Comparison of ENCODE assay signal across 12 cellular contexts in the genomic region with DNA sequence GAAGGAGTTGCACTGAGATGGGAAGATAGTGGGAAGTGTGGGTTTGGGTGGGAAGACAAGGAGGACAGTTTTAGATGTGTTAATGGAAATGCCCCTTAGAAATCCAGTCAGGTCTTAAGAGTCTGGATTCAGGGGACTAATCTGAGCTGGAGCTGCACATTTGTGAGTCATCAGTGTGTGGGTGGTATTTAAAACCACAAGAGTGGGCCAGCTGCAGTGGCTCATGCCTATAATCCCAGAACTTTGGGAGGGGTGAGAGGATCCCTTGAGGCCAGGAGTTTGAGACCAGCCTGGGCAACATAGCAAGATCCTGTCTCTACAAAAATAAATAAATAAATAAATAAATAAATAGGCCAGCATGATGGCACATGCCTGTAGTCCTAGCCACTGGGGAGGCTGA. TPM values are rescaled to one million over a fixed set of nuclear protein-coding genes. Genes with fewer than 3 reads are reported as not detected.
DNase-seq lines count a peak whose midpoint lies in the region; ATAC-seq and TF ChIP-seq lines count a peak whose summit lies in the region.
"Had no signal": no experiment of that assay in that cellular context is flagged by ENCODE, and none has a peak within 500 bp of the region (broad histone marks: within the 10 kb centered on the region; RNA-seq: fewer than 3 reads in every experiment).

No MANE protein-coding gene starts in this region.

- POLR2A ChIA-PET in AG04450 (lab: Yijun Ruan, JAX): interaction anchor here (0.9 to 1.5 kb wide), 2 partner anchors 22 to 24 kb away, joined by 5 to 8 read pairs; no protein-coding TSS in a partner anchor

- ATAC-seq in omental fat pad (ENCODE audit: low FRiP score) (no peak), HG03442 (IDR thresholded peaks at IDR 0.05; ENCODE audit: unreplicated experiment) (no peak), sciatic nerve (no peak), left ventricle myocardium superior (no peak)

- CTCF ChIA-PET in AG04450 (lab: Charles Lee): interaction anchor here (0.9 to 1.3 kb wide), 3 partner anchors 24 to 67 kb away, joined by 3 to 4 read pairs (median 4); no protein-coding TSS in a partner anchor

- no peak overlapping the region for H3K4me3 ChIP-seq in AG04450 (ENCODE audit: low read depth, low read length)
- no peak overlapping the region for H3K4me3 ChIP-seq in foreskin fibroblast (ENCODE audit: low read depth in 1 of 2, low read length in 2 of 2)
- H3K4me3 ChIP-seq: heart right ventricle had no signal

- no peak overlapping the region for H3K27ac ChIP-seq in AG04450 (ENCODE audit: low read depth, low read length)
- H3K27ac ChIP-seq: heart right ventricle had no signal

- H3K9me3 ChIP-seq in AG04450 (ENCODE audit: control insufficient read depth, insufficient read depth, low read length): peaks cover 7% of the 10 kb centered on the region; the same call in 1 of the 2 replicates
- H3K9me3 ChIP-seq: heart right ventricle had no signal

- H3K27me3 ChIP-seq in AG04450 (ENCODE audit: control insufficient read depth, insufficient read depth, low read length): no peaks in the 10 kb centered on the region

- TF ChIP-seq CTCF in AG04450 (IDR thresholded peaks at IDR 0.05; ENCODE audit: low read depth, low read length) (no peak), foreskin fibroblast (IDR thresholded peaks at IDR 0.05; ENCODE audit: low read depth, low read length) (no peak), omental fat pad (IDR thresholded peaks at IDR 0.05) (no peak)

- DNase-seq in AG04450 (ENCODE audit: low read depth, low spot score) (peak; percentile 89), HCEC 1CT (peak; percentile 91), T1000 (lab: John Stamatoyannopoulos, UW) (peak; percentile 4), foreskin fibroblast (peak; percentile 89 to 93), omental fat pad (ENCODE audit: low spot score) (no peak), sciatic nerve (ENCODE audit: low spot score) (no peak), left ventricle myocardium superior (no peak)
- DNase-seq: central memory CD4-positive, alpha-beta T cell; heart right ventricle; NCI-H510A had no signal

- intact Hi-C loops in sciatic nerve (cut with DNase I): no loop called here
- intact Hi-C loops in left ventricle myocardium superior (cut with micrococcal nuclease): no loop called here

RNA-seq across cellular contexts. Expression of gene SLC6A9, which starts 40.9 kb away (rescaled TPM):
- polyA plus RNA-seq in AG04450 (2011; rRNA removed): 16.3 and 17.3 TPM in 2 replicates
- polyA minus RNA-seq in AG04450 (2011; rRNA and poly(A)+ RNA removed): 29.5 and 34.1 TPM in 2 replicates
- total RNA-seq in omental fat pad (1 to 10 TPM in 3 of 4 donors, under 1 TPM in 1; 0.31 to 7.4 (median 4.0) TPM), sciatic nerve (6.5 TPM), left ventricle myocardium superior (1.6 TPM)

RNA-seq across cellular contexts. Expression of gene KLF17, which starts 46.4 kb away (rescaled TPM):
- polyA plus RNA-seq in AG04450 (2011; rRNA removed): 0.14 and 0.21 TPM in 2 replicates
- 0.30 and 0.60 TPM in 2 replicates for polyA minus RNA-seq in AG04450 (2011; rRNA and poly(A)+ RNA removed)
- total RNA-seq in omental fat pad (under 1 TPM in 1 of 4 donors, not detected in 3; 0.24 TPM), sciatic nerve (not detected), left ventricle myocardium superior (not detected)
- polyA plus RNA-seq: IgD-negative memory B cell had no signal

Comparison
In these comparisons a context has a peak if more than half of its experiments do, and no peak if none do; other contexts are left out.
1. DNase-seq: peak in AG04450 (single experiment), HCEC 1CT (single experiment), T1000 (single experiment) and foreskin fibroblast (2 of 2); none in omental fat pad (single experiment), sciatic nerve (single experiment) and left ventricle myocardium superior (single experiment).